In genomic region chr7:107879400-107880035, GRCh38 we compare ENCODE assay signal across 9 cellular contexts. TPM values are rescaled to one million over a fixed set of nuclear protein-coding genes. Genes with fewer than 3 reads are reported as not detected.
DNase-seq lines count a peak whose midpoint lies in the region; ATAC-seq, FAIRE-seq and TF ChIP-seq lines count a peak whose summit lies in the region.
"Had no signal": no experiment of that assay in that cellular context is flagged by ENCODE, and none has a peak within 500 bp of the region (broad histone marks: within the 10 kb centered on the region; RNA-seq: fewer than 3 reads in every experiment).

No MANE protein-coding gene starts in this region.

- H3K9me3 ChIP-seq in breast epithelium (no peaks in the 10 kb centered on the region), kidney (ENCODE audit: control insufficient read depth in 1 of 2, low read length in 2 of 2) (no peaks in the 10 kb centered on the region)

- H3K9ac ChIP-seq in kidney (ENCODE audit: low read length in 2 of 2): no peak overlapping the region

- FAIRE-seq in kidney (lab: Jason Lieb, UNC): peak; percentile 89
- FAIRE-seq: colon had no signal

- intact Hi-C loops in breast epithelium (cut with DNase I; ENCODE audit: low total_unique reads): loop anchor here (10.0 kb wide), 1 partner anchor 135 kb away; the partner anchor contains the start of gene CBLL1
- intact Hi-C loops in kidney (cut with DNase I): loop anchor here (10.0 kb wide), 1 partner anchor 135 kb away; the partner anchor contains the start of gene CBLL1

- no peak overlapping the region for H3K4me3 ChIP-seq in breast epithelium
- no peak overlapping the region for H3K4me3 ChIP-seq in kidney (ENCODE audit: low read length in 2 of 2)

- no peak overlapping the region for H3K27ac ChIP-seq in breast epithelium
- H3K27ac ChIP-seq in kidney (ENCODE audit: low read depth in 2 of 2, low read length in 2 of 2): no peak overlapping the region

- peak; percentile 43 to 81 (median 76) for TF ChIP-seq CTCF in breast epithelium (IDR thresholded peaks at IDR 0.05)
- TF ChIP-seq CTCF in kidney (IDR thresholded peaks at IDR 0.05; ENCODE audit: borderline replicate concordance, extremely low read depth, insufficient read depth): peak; percentile 63

- H3K36me3 ChIP-seq in breast epithelium: no peaks in the 10 kb centered on the region
- no peaks in the 10 kb centered on the region for H3K36me3 ChIP-seq in kidney (ENCODE audit: control insufficient read depth in 1 of 2, insufficient read depth in 2 of 2, low read length in 2 of 2)

- peak; percentile 18 for DNase-seq in NK-92 treated with Interleukin-12 subunit alpha and Interleukin-12 subunit beta, amount 100 ng/mL, for 24 hours (lab: John Stamatoyannopoulos, UW)
- DNase-seq in NK-92 (lab: John Stamatoyannopoulos, UW; ENCODE audit: unreplicated experiment): no peak
- peak; percentile 76 to 90 for DNase-seq in Kasumi-1 (lab: John Stamatoyannopoulos, UW)
- peak; percentile 89 for DNase-seq in RKO (ENCODE audit: low spot score)
- no peak for DNase-seq in breast epithelium (ENCODE audit: low spot score in 2 of 2)
- DNase-seq in kidney: no peak
- peak; percentile 24 for DNase-seq in stromal cell of bone marrow (ENCODE audit: low read depth)

- no peak for TF ChIP-seq POLR2A in breast epithelium (IDR thresholded peaks at IDR 0.05)

- no peaks in the 10 kb centered on the region for H3K27me3 ChIP-seq in breast epithelium

- peak; percentile 81 for ATAC-seq in GM21619 (IDR thresholded peaks at IDR 0.05; ENCODE audit: unreplicated experiment)

- H3K4me1 ChIP-seq in breast epithelium (no peaks in the 10 kb centered on the region), kidney (ENCODE audit: control insufficient read depth in 1 of 2, insufficient read depth in 1 of 2, low read depth in 1 of 2, low read length in 2 of 2) (no peaks in the 10 kb centered on the region)

RNA-seq across cellular contexts. Expression of gene DLD, which starts 11.5 kb away (rescaled TPM):
- 10 to 100 TPM; 57.5 to 74.1 (median 58.3) TPM for total RNA-seq in breast epithelium
- total RNA-seq in kidney: 78.6 TPM
- polyA plus RNA-seq in kidney (ENCODE audit: insufficient read depth, low read depth, low replicate concordance): 153 TPM

Comparison
In these comparisons a context has a peak if more than half of its experiments do, and no peak if none do; other contexts are left out.
1. DNase-seq: peak in NK-92 treated with Interleukin-12 subunit alpha and Interleukin-12 subunit beta, amount 100 ng/mL, for 24 hours (single experiment), Kasumi-1 (2 of 2), RKO (single experiment) and stromal cell of bone marrow (single experiment); none in NK-92 (single experiment), breast epithelium (0 of 2) and kidney (single experiment).